ENCODE assay signal across 8 cellular contexts in genomic region chr11:75525433-75526191, GRCh38. TPM values are rescaled to one million over a fixed set of nuclear protein-coding genes. Genes with fewer than 3 reads are reported as not detected.
DNase-seq lines count a peak whose midpoint lies in the region; ATAC-seq and TF ChIP-seq lines count a peak whose summit lies in the region.

A gene with protein sequence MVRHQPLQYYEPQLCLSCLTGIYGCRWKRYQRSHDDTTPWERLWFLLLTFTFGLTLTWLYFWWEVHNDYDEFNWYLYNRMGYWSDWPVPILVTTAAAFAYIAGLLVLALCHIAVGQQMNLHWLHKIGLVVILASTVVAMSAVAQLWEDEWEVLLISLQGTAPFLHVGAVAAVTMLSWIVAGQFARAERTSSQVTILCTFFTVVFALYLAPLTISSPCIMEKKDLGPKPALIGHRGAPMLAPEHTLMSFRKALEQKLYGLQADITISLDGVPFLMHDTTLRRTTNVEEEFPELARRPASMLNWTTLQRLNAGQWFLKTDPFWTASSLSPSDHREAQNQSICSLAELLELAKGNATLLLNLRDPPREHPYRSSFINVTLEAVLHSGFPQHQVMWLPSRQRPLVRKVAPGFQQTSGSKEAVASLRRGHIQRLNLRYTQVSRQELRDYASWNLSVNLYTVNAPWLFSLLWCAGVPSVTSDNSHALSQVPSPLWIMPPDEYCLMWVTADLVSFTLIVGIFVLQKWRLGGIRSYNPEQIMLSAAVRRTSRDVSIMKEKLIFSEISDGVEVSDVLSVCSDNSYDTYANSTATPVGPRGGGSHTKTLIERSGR (minus strand): TSS chr11:75525941. CDS start chr11:75477735, 48,206 bp downstream.

- CTCF ChIA-PET in activated CD4-positive, alpha-beta memory T cell treated with anti-CD3 and anti-CD28 coated beads for 36 hours (lab: Charles Lee), result interaction anchor here (0.6 to 3.7 kb wide), 14 partner anchors 8 to 126 kb away, joined by 3 to 26 read pairs (median 5); partner anchors contain the start of gene RPS3

- no peaks in the 10 kb centered on the region for H3K9me3 Mint-ChIP-seq in activated CD4-positive, alpha-beta memory T cell treated with anti-CD3 and anti-CD28 coated beads for 36 hours

- ATAC-seq in GM19351 (IDR thresholded peaks at IDR 0.05; ENCODE audit: unreplicated experiment), result peak; percentile 69
- ATAC-seq in HG03558 (IDR thresholded peaks at IDR 0.05; ENCODE audit: extremely low read depth, unreplicated experiment), result peak; percentile 52

- H3K36me3 Mint-ChIP-seq in activated CD4-positive, alpha-beta memory T cell treated with anti-CD3 and anti-CD28 coated beads for 36 hours, result no peaks in the 10 kb centered on the region

- peaks cover 27% of the 10 kb centered on the region for H3K4me1 Mint-ChIP-seq in activated CD4-positive, alpha-beta memory T cell treated with anti-CD3 and anti-CD28 coated beads for 36 hours (ENCODE audit: low read depth)

- intact Hi-C loops in activated CD4-positive, alpha-beta memory T cell treated with anti-CD3 and anti-CD28 coated beads for 36 hours (cut with micrococcal nuclease), result loop anchor here (1.0 to 2.0 kb wide), 3 partner anchors 27 to 126 kb away; partner anchors contain the start of genes RPS3 and SERPINH1

- H3K27ac Mint-ChIP-seq in activated CD4-positive, alpha-beta memory T cell treated with anti-CD3 and anti-CD28 coated beads for 36 hours, result peak within 1 kb of the TSS; percentile 13

- TF ChIP-seq CTCF in C4-2B (conservative IDR thresholded peaks at IDR 0.05), result peak; percentile 89

- peak within 1 kb of the TSS; percentile 82 for H3K4me3 Mint-ChIP-seq in activated CD4-positive, alpha-beta memory T cell treated with anti-CD3 and anti-CD28 coated beads for 36 hours

- DNase-seq in NCI-H748 treated with DMSO at 0.1 percent for 48 hours (lab: John Stamatoyannopoulos, UW) (peak; percentile 88), medulla oblongata (ENCODE audit: extremely low spot score) (peak; percentile 86)
- DNase-seq in activated CD4-positive, alpha-beta memory T cell treated with anti-CD3 and anti-CD28 coated beads for 36 hours, result peak; percentile 93
- peak; percentile 83 for DNase-seq in effector CD4-positive, alpha-beta T cell
- peak; percentile 71 to 85 (median 76) for DNase-seq in stimulated activated CD4-positive, alpha-beta T cell treated with anti-CD3 and anti-CD28 coated beads, TNF-alpha, amount 100 ng/mL, for 48 hours (ENCODE audit: low read depth in 3 of 3)

- peak within 1 kb of the TSS; percentile 57 for H3K27ac ChIP-seq in C4-2B

- H3K27me3 Mint-ChIP-seq in activated CD4-positive, alpha-beta memory T cell treated with anti-CD3 and anti-CD28 coated beads for 36 hours, result no peaks in the 10 kb centered on the region

- POLR2A ChIA-PET in activated CD4-positive, alpha-beta memory T cell treated with anti-CD3 and anti-CD28 coated beads for 36 hours (lab: Charles Lee), result interaction anchor here (0.6 to 1.3 kb wide), 8 partner anchors 12 to 175 kb away, joined by 3 to 5 read pairs (median 3); no protein-coding TSS in a partner anchor

RNA-seq across cellular contexts. Expression of the gene that starts here (rescaled TPM):
- total RNA-seq in activated CD4-positive, alpha-beta memory T cell treated with anti-CD3 and anti-CD28 coated beads for 36 hours, result 10 to 100 TPM; 26.5 to 32.0 TPM

Comparison
In these comparisons a context has a peak if more than half of its experiments do, and no peak if none do; other contexts are left out.
1. Peak in every context shown above with its lines: DNase-seq, ATAC-seq and H3K27ac ChIP-seq.